In genomic region chr3:143775401-143775970, GRCh38 we compare ENCODE assay signal across 8 cellular contexts.
DNase-seq lines count a peak whose midpoint lies in the region; FAIRE-seq and TF ChIP-seq lines count a peak whose summit lies in the region.

No MANE protein-coding gene starts in this region.

- H3K9me3 Mint-ChIP-seq in nephron: no peaks in the 10 kb centered on the region

- peak overlapping the region in 2 of 3 experiments; percentile 17 to 24 for H3K4me3 Mint-ChIP-seq in nephron

- peaks cover 6% of the 10 kb centered on the region for H3K4me1 Mint-ChIP-seq in nephron

- TF ChIP-seq POLR2A in H54 (IDR thresholded peaks at IDR 0.05; ENCODE audit: low read depth, low read length) (no peak), esophagus squamous epithelium (IDR thresholded peaks at IDR 0.05) (no peak)

- H3K27me3 ChIP-seq in esophagus squamous epithelium: no peaks in the 10 kb centered on the region

- 12 to 27% methylated on average over 7 of the region's 7 CpGs for WGBS in esophagus squamous epithelium, 2 donors

- H3K27me3 Mint-ChIP-seq in nephron (ENCODE audit: low read depth): no peaks in the 10 kb centered on the region

- peaks cover 4 to 29% (median 12%) of the 10 kb centered on the region in 3 donors for H3K4me1 ChIP-seq in esophagus squamous epithelium

- peak overlapping the region in 1 of 4 donors; percentile 4 for H3K27ac ChIP-seq in esophagus squamous epithelium

- peak overlapping the region in 2 of 4 donors; percentile 10 to 46 for H3K4me3 ChIP-seq in esophagus squamous epithelium

- H3K36me3 Mint-ChIP-seq in nephron (ENCODE audit: low read depth): no peaks in the 10 kb centered on the region

- no peaks in the 10 kb centered on the region for H3K36me3 ChIP-seq in esophagus squamous epithelium

- FAIRE-seq in H54 (lab: Jason Lieb, UNC): peak; percentile 95

- intact Hi-C loops in esophagus squamous epithelium (cut with DNase I): loop anchor here (10.0 kb wide), 1 partner anchor 189 kb away; no protein-coding TSS in a partner anchor

- no peak overlapping the region for H3K27ac Mint-ChIP-seq in nephron

- peak in 4 of 6 experiments; percentile 0 to 46 (median 24) for DNase-seq in stimulated activated naive CD4-positive, alpha-beta T cell (lab: John Stamatoyannopoulos, UW)
- no peak for DNase-seq in stimulated activated naive CD4-positive, alpha-beta T cell treated with Interleukin-2 at 50 U/mL for 16 hours (lab: John Stamatoyannopoulos, UW)
- DNase-seq in H54 (ENCODE audit: insufficient read length, low spot score) (peak; percentile 23), LHCN-M2 (ENCODE audit: low read depth) (peak; percentile 56), SK-N-DZ (ENCODE audit: low spot score) (peak; percentile 41), esophagus squamous epithelium (lab: John Stamatoyannopoulos, UW) (no peak), ecto neural progenitor cell (ENCODE audit: low spot score) (no peak)

- no peaks in the 10 kb centered on the region for H3K9me3 ChIP-seq in esophagus squamous epithelium

- TF ChIP-seq CTCF in esophagus squamous epithelium (IDR thresholded peaks at IDR 0.05): peak in 5 of 6 experiments; percentile 42 to 67 (median 49)
- TF ChIP-seq CTCF in nephron (IDR thresholded peaks at IDR 0.05; ENCODE audit: unreplicated experiment in 3 of 3): peak; percentile 53 to 63 (median 62)

Comparison
In these comparisons a context has a peak if more than half of its experiments do, and no peak if none do; other contexts are left out.
1. DNase-seq: peak in stimulated activated naive CD4-positive, alpha-beta T cell (4 of 6), H54 (single experiment), LHCN-M2 (single experiment) and SK-N-DZ (single experiment); none in stimulated activated naive CD4-positive, alpha-beta T cell treated with Interleukin-2 at 50 U/mL for 16 hours (single experiment), esophagus squamous epithelium (single experiment) and ecto neural progenitor cell (single experiment).